In genomic region chr16:28157768-28158535, GRCh38 we compare ENCODE assay signal across 9 cellular contexts. TPM values are rescaled to one million over a fixed set of nuclear protein-coding genes. Genes with fewer than 3 reads are reported as not detected.
A peak's percentile ranks its signal among the peaks of the same experiment; 100 is the strongest.
DNase-seq lines count a peak whose midpoint lies in the region; ATAC-seq and TF ChIP-seq lines count a peak whose summit lies in the region.
"Had no signal": no experiment of that assay in that cellular context is flagged by ENCODE, and none has a peak within 500 bp of the region (broad histone marks: within the 10 kb centered on the region; RNA-seq: fewer than 3 reads in every experiment).

No MANE protein-coding gene starts in this region.

- peak overlapping the region in 1 of 8 donors; percentile 52 for H3K4me3 ChIP-seq in spleen
- H3K4me3 ChIP-seq: ascending aorta had no signal

- peaks cover 28% of the 10 kb centered on the region for H3K36me3 Mint-ChIP-seq in WTC11

- H3K9me3 ChIP-seq in spleen: no peaks in the 10 kb centered on the region
- H3K9me3 ChIP-seq: ascending aorta had no signal

- H3K9me3 Mint-ChIP-seq in WTC11: no peaks in the 10 kb centered on the region

- H3K36me3 ChIP-seq in spleen: peaks cover 7 to 83% (median 28%) of the 10 kb centered on the region in 6 donors

- H3K27ac ChIP-seq in spleen: peak overlapping the region; percentile 24 to 96 (median 76)

- H3K4me1 Mint-ChIP-seq in WTC11: peaks cover 22% of the 10 kb centered on the region

- TF ChIP-seq POLR2A in spleen (IDR thresholded peaks at IDR 0.05): no peak

- no peaks in the 10 kb centered on the region for H3K27me3 ChIP-seq in spleen (replicated peaks in 1 of 7)
- H3K27me3 ChIP-seq: ascending aorta had no signal

- TF ChIP-seq CTCF in WTC11 (IDR thresholded peaks at IDR 0.05) (no peak), spleen (IDR thresholded peaks at IDR 0.05 in 8 of 11, conservative IDR thresholded peaks at IDR 0.05 in 3 of 11) (no peak)

- H3K4me1 ChIP-seq in spleen: peaks cover 23 to 87% (median 46%) of the 10 kb centered on the region in 6 donors
- H3K4me1 ChIP-seq: ascending aorta had no signal

- H3K27me3 Mint-ChIP-seq in WTC11 (ENCODE audit: low read depth): no peaks in the 10 kb centered on the region

- CTCF ChIA-PET in WTC11 (lab: Charles Lee): interaction anchor here (2.2 kb wide), 1 partner anchor 67 kb away, joined by 4 read pairs; no protein-coding TSS in a partner anchor

- POLR2A ChIA-PET in WTC11 (lab: Charles Lee): no interaction called here

- H3K4me3 Mint-ChIP-seq in WTC11: no peak overlapping the region

- intact Hi-C loops in left ventricle myocardium superior (cut with micrococcal nuclease): loop anchor here (10.0 kb wide), 1 partner anchor 57 kb away; the partner anchor contains the start of gene XPO6
- intact Hi-C loops in spleen (cut with DNase I; ENCODE audit: low total_unique reads): no loop called here

- ATAC-seq in WTC11: no peak
- peak; percentile 79 for ATAC-seq in left ventricle myocardium superior

- H3K27ac Mint-ChIP-seq in WTC11: peak overlapping the region; percentile 47

- peak; percentile 21 for DNase-seq in GM04503 (ENCODE audit: low read depth)
- no peak for DNase-seq in WTC11 (ENCODE audit: low spot score)
- DNase-seq in left ventricle myocardium superior: no peak
- no peak for DNase-seq in spleen
- no peak for DNase-seq in NCI-H526 treated with DMSO at 0.1 percent for 48 hours (lab: John Stamatoyannopoulos, UW)
- no peak for DNase-seq in NCI-H1417 (lab: John Stamatoyannopoulos, UW)
- no peak for DNase-seq in NCI-H2171 treated with DMSO at 0.1 percent for 48 hours (lab: John Stamatoyannopoulos, UW)
- DNase-seq: retina had no signal

- 73 to 86% (median 77%) methylated on average over 7 of the region's 7 CpGs for WGBS in spleen, 5 donors

TF ChIP-seq in WTC11, 78 proteins besides CTCF, POLR2A, EP300 and RAD21:
- no peak for TF ChIP-seq ZNF263 (CRISPR knock-in tag; IDR thresholded peaks at IDR 0.05; ENCODE audit: low read depth)
- TF ChIP-seq ZNF671 (CRISPR knock-in tag; IDR thresholded peaks at IDR 0.05): no peak
- TF ChIP-seq CREM (CRISPR knock-in tag; IDR thresholded peaks at IDR 0.05): no peak
- TF ChIP-seq CREB1 (CRISPR knock-in tag; IDR thresholded peaks at IDR 0.05): no peak
- TF ChIP-seq MAX (CRISPR knock-in tag; IDR thresholded peaks at IDR 0.05): no peak
- no peak for TF ChIP-seq CBFB (CRISPR knock-in tag; IDR thresholded peaks at IDR 0.05; ENCODE audit: low read depth)
- TF ChIP-seq OVOL2 (CRISPR knock-in tag; IDR thresholded peaks at IDR 0.05; ENCODE audit: borderline replicate concordance): no peak
- TF ChIP-seq, protein P1, sequence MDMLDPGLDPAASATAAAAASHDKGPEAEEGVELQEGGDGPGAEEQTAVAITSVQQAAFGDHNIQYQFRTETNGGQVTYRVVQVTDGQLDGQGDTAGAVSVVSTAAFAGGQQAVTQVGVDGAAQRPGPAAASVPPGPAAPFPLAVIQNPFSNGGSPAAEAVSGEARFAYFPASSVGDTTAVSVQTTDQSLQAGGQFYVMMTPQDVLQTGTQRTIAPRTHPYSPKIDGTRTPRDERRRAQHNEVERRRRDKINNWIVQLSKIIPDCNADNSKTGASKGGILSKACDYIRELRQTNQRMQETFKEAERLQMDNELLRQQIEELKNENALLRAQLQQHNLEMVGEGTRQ (CRISPR knock-in tag; IDR thresholded peaks at IDR 0.05): no peak

RNA-seq across cellular contexts. Expression of gene XPO6, which starts 53.8 kb away (rescaled TPM):
- 125 to 160 TPM (median 133 TPM) in 3 replicates for total RNA-seq in WTC11 (2021)
- 25.7 TPM for total RNA-seq in left ventricle myocardium superior
- total RNA-seq in spleen: 100 to 1,000 TPM; 259 to 517 (median 343) TPM
- 100 to 1,000 TPM in 2 of 3 donors, 10 to 100 TPM in 1; 96.9 to 150 (median 132) TPM for polyA plus RNA-seq in spleen
